19 cellular contexts compared by ENCODE assay signal in the genomic region with DNA sequence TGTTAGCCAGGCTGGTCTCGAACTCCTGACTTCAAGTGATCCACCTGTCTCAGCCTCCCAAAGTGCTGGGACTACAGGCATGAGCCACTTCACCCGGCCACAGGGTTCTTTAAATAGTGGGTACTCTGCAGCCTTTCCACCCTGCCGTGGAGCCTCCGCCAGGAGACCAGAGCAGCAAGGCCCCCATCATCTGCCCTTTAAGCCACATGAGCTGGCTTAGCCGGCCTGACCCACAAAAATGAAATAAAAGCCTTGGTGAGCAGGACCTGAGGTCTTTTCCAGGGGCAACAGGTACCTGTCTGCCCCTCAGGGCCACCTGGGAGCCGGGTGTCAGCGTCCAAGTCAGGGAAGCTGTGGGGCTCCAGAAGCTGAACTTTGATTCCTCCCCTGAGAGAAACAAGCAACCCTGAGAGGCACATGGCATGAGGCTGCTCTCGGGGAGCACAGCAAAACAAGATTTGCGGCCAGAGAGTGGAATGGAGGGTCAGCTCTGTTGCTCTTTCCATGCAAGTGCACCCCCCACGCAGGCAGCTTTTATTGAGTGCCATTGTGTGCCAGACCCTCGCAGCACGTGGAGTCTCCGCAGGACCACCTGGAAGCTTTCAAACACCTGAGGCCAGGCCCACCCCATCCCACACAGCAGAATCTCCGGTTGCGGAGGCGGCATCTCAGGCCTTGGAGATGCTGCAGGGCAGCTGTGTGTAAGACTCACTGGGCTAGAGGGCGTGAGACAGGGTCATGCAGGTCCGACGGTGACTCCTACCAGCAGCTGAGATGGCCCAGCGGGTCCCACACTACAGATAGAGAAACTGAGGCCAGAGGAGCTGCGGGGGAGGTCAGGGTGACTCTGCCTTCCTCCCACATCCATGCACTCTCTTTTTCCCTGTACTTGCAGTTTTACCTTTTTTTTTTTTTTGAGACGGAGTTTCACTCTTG. TPM values are rescaled to one million over a fixed set of nuclear protein-coding genes. Genes with fewer than 3 reads are reported as not detected.
DNase-seq lines count a peak whose midpoint lies in the region; ATAC-seq, FAIRE-seq and TF ChIP-seq lines count a peak whose summit lies in the region.
"Had no signal": no experiment of that assay in that cellular context is flagged by ENCODE, and none has a peak within 500 bp of the region (broad histone marks: within the 10 kb centered on the region; RNA-seq: fewer than 3 reads in every experiment).

No MANE protein-coding gene starts in this region.

- peak in 2 of 3 donors; percentile 35 to 38 for DNase-seq in right cardiac atrium
- no peak for DNase-seq in left ventricle myocardium superior
- DNase-seq in K562 (ENCODE audit: extremely low read depth in 1 of 4, low spot score in 3 of 4), result no peak
- peak; percentile 36 for DNase-seq in ecto neural progenitor cell (ENCODE audit: low spot score)
- peak; percentile 84 to 85 for DNase-seq in trophoblast cell
- no peak for DNase-seq in MV-4-11 (lab: John Stamatoyannopoulos, UW)
- DNase-seq: C1 segment of cervical spinal cord; Calu3; CD4-positive, alpha-beta memory T cell; COR-L47; DMS79 treated with DMSO at 0.1 percent for 48 hours; GF-D8; H9 had no signal

- intact Hi-C loops in right cardiac atrium (cut with DNase I), result no loop called here
- intact Hi-C loops in left ventricle myocardium superior (cut with micrococcal nuclease), result no loop called here
- intact Hi-C loops in K562 (cut with micrococcal nuclease), result no loop called here

- no peak for TF ChIP-seq CTCF in K562 (IDR thresholded peaks at IDR 0.05 in 2 of 3, conservative IDR thresholded peaks at IDR 0.05 in 1 of 3; ENCODE audit: insufficient read depth in 2 of 3, low read depth in 1 of 3, low read length in 3 of 3)

- no peak overlapping the region for H4K91ac ChIP-seq in trophoblast cell (ENCODE audit: low read depth, low read length)

- H3K4me2 ChIP-seq in K562 (ENCODE audit: insufficient read depth, low read length) (no peak overlapping the region), trophoblast cell (ENCODE audit: low read length) (no peak overlapping the region)
- H3K4me2 ChIP-seq: GM23338 had no signal

- H2AK5ac ChIP-seq in trophoblast cell (ENCODE audit: low read length), result no peak overlapping the region

- H3K9me3 ChIP-seq in right cardiac atrium (ENCODE audit: control insufficient read depth, low read length) (no peaks in the 10 kb centered on the region), K562 (replicated peaks; ENCODE audit: control insufficient read depth, insufficient read depth, low read depth, low read length) (no peaks in the 10 kb centered on the region), trophoblast cell (ENCODE audit: insufficient read depth, low read depth, low read length) (peaks cover 4% of the 10 kb centered on the region)

- TF ChIP-seq POLR2A in K562 (conservative IDR thresholded peaks at IDR 0.05), result no peak

- H3K79me1 ChIP-seq in trophoblast cell (ENCODE audit: low read length), result peaks cover 3% of the 10 kb centered on the region

- 89% methylated on average over 22 of the region's 22 CpGs for WGBS in right cardiac atrium
- under 1% methylated on average over 19 of the region's 22 CpGs for WGBS in K562 (ENCODE audit: insufficient coverage, low coverage, missing lambda C conversion rate)
- WGBS in trophoblast cell (ENCODE audit: extremely low coverage, insufficient coverage, insufficient read length), result no CpG with 5 or more reads among the region's 22 CpGs

- ATAC-seq in right cardiac atrium (no peak), left ventricle myocardium superior (no peak), K562 (no peak)
- ATAC-seq: GM23338, HCT116 had no signal

- CTCF ChIA-PET in K562 (lab: Yijun Ruan, JAX; ENCODE audit: low intra/inter-chr PET ratio), result no interaction called here

- no peak overlapping the region for H3K4ac ChIP-seq in trophoblast cell (ENCODE audit: low read depth, low read length)

- H2BK12ac ChIP-seq in trophoblast cell (ENCODE audit: low read length), result no peak overlapping the region

- no peak for FAIRE-seq in K562 (lab: Jason Lieb, UNC)
- FAIRE-seq: GM12891, GM18507 had no signal

- no peak overlapping the region for H3K14ac ChIP-seq in trophoblast cell (ENCODE audit: low read length)

- no peak for TF ChIP-seq EP300 in K562 (IDR thresholded peaks at IDR 0.05; ENCODE audit: low read length)

- in situ Hi-C loops in K562 (cut with MboI), result no loop called here

- no peak overlapping the region for H2AFZ ChIP-seq in K562 (ENCODE audit: low read depth, low read length)
- no peak overlapping the region for H2AFZ ChIP-seq in trophoblast cell (ENCODE audit: insufficient read depth, low read length, poor library complexity)
- H2AFZ ChIP-seq: GM23338 had no signal

- no peaks in the 10 kb centered on the region for H3K27me3 ChIP-seq in right cardiac atrium (ENCODE audit: control insufficient read depth, insufficient read depth)
- peaks cover 51 to 74% of the 10 kb centered on the region in 2 experiments for H3K27me3 ChIP-seq in K562 (ENCODE audit: control insufficient read depth in 2 of 2, insufficient read depth in 2 of 2, low read length in 2 of 2)
- H3K27me3 ChIP-seq in trophoblast cell (ENCODE audit: insufficient read depth, low read length), result peaks cover 15% of the 10 kb centered on the region

- BruUV-seq in K562 (replicated peaks; lab: Mats Ljungman, UMichigan), result no TSS peak

- H4K8ac ChIP-seq in trophoblast cell (ENCODE audit: low read depth, low read length), result no peak overlapping the region

- no peak overlapping the region for H3K27ac ChIP-seq in right cardiac atrium (ENCODE audit: low read length)
- no peak overlapping the region for H3K27ac ChIP-seq in K562 (ENCODE audit: extremely low read depth, low read depth, low read length)
- H3K27ac ChIP-seq in trophoblast cell (ENCODE audit: low read depth, low read length), result no peak overlapping the region

- H3K9ac ChIP-seq in K562 (ENCODE audit: insufficient read depth in 1 of 2, low read depth in 2 of 2, low read length in 2 of 2) (no peak overlapping the region), trophoblast cell (ENCODE audit: low read length) (no peak overlapping the region)

- no peak overlapping the region for H2BK120ac ChIP-seq in trophoblast cell (ENCODE audit: insufficient read depth, low read length, poor library complexity)

- no peak overlapping the region for H3K18ac ChIP-seq in trophoblast cell (ENCODE audit: low read length)

- peaks cover 3% of the 10 kb centered on the region for H3K4me1 ChIP-seq in right cardiac atrium (ENCODE audit: control insufficient read depth, insufficient read depth, low read length)
- H3K4me1 ChIP-seq in K562 (replicated peaks in 1 of 2; ENCODE audit: control insufficient read depth in 2 of 2, insufficient read depth in 2 of 2, low read length in 2 of 2), result peaks cover 0 to 7% of the 10 kb centered on the region in 2 experiments; a peak in 2 of 5 replicates
- peaks cover 5% of the 10 kb centered on the region in 2 experiments for H3K4me1 ChIP-seq in trophoblast cell (ENCODE audit: control insufficient read depth in 1 of 2, insufficient read depth in 2 of 2, low read length in 2 of 2)

- POLR2A ChIA-PET in K562 (lab: Yijun Ruan, JAX), result no interaction called here

- H3K79me2 ChIP-seq in K562 (ENCODE audit: control insufficient read depth, insufficient read depth, low read length) (no peaks in the 10 kb centered on the region), trophoblast cell (ENCODE audit: control insufficient read depth, insufficient read depth, low read length, poor library complexity) (no peaks in the 10 kb centered on the region)

- H4K20me1 ChIP-seq in K562 (replicated peaks; ENCODE audit: control insufficient read depth, insufficient read depth, low read length), result peaks cover 11% of the 10 kb centered on the region

- H3K4me3 ChIP-seq in right cardiac atrium (ENCODE audit: low read length), result no peak overlapping the region
- H3K4me3 ChIP-seq in K562, result no peak overlapping the region
- H3K4me3 ChIP-seq in trophoblast cell (ENCODE audit: low read depth, low read length), result no peak overlapping the region
- H3K4me3 ChIP-seq: GM23338 had no signal

- H2BK5ac ChIP-seq in trophoblast cell (ENCODE audit: low read depth, low read length, poor library complexity), result no peak overlapping the region

- no peak overlapping the region for H4K12ac ChIP-seq in trophoblast cell (ENCODE audit: low read depth, low read length)

- TF ChIP-seq RAD21 in K562 (CRISPR knock-in tag; conservative IDR thresholded peaks at IDR 0.05 in 1 of 2, IDR thresholded peaks at IDR 0.05 in 1 of 2), result no peak

- H3K36me3 ChIP-seq in K562 (ENCODE audit: control insufficient read depth, insufficient read depth, low read length), result no peaks in the 10 kb centered on the region
- H3K36me3 ChIP-seq in trophoblast cell (ENCODE audit: control insufficient read depth in 1 of 2, insufficient read depth in 2 of 2, low read length in 2 of 2), result no peaks in the 10 kb centered on the region

- H3K23ac ChIP-seq in trophoblast cell (ENCODE audit: low read length), result no peak overlapping the region

- no peaks in the 10 kb centered on the region for H3K9me1 ChIP-seq in K562 (ENCODE audit: control insufficient read depth, insufficient read depth, low read length)

RNA-seq across cellular contexts. Expression of gene WNK2, which starts 4.8 kb away (rescaled TPM):
- 100 to 1,000 TPM; 217 to 322 (median 278) TPM for total RNA-seq in right cardiac atrium
- polyA plus RNA-seq in right cardiac atrium, result 167 TPM
- 250 TPM for total RNA-seq in left ventricle myocardium superior
- 5.1 and 9.4 TPM in 2 replicates for total RNA-seq in K562 (2011; cell fraction: chromatin; rRNA removed; ENCODE audit: low replicate concordance)
- 1.5 and 1.6 TPM in 2 replicates for total RNA-seq in K562 (2011; cell fraction: nucleolus; rRNA removed)
- 4.0 and 4.5 TPM in 2 replicates for total RNA-seq in K562 (2011; cell fraction: nucleoplasm; rRNA removed)
- 0.64 and 1.9 TPM in 2 replicates for total RNA-seq in K562 (2014; rRNA removed)
- total RNA-seq in K562 (2014; rRNA removed; fragmentation: Illumina TruSeq; extraction: Trizol), result 0.36 and 0.41 TPM in 2 replicates
- total RNA-seq in K562 (2015; rRNA removed; fragmentation: Illumina TruSeq; extraction: Trizol), result 0.40 and 0.60 TPM in 2 replicates
- 3.3 TPM in 2 replicates for total RNA-seq in K562 (2021)
- 0.28 and 0.45 TPM in 2 replicates for polyA plus RNA-seq in K562 (2011; rRNA removed)
- polyA plus RNA-seq in K562 (2011; cell fraction: cytosol; rRNA removed), result 0.15 and 0.75 TPM in 2 replicates
- polyA plus RNA-seq in K562 (2011; cell fraction: nucleus; rRNA removed), result 0.73 and 2.4 TPM in 2 replicates
- 1.9 and 2.2 TPM in 2 replicates for polyA plus RNA-seq in K562 (2012)
- 0.73 and 1.7 TPM in 2 replicates for polyA plus RNA-seq in K562 (2014; fragmentation: Illumina TruSeq; extraction: Trizol)
- polyA plus RNA-seq in K562 (2014; fragmentation: Nextera tagmentation; extraction: Ambion mirVana), result not detected
- 1.4 and 1.8 TPM in 2 replicates for polyA plus RNA-seq in K562 (2014; rRNA removed)
- 0.27 and 0.77 TPM in 2 replicates for polyA minus RNA-seq in K562 (2011; rRNA and poly(A)+ RNA removed)
- 0.67 TPM in 1 of 2 replicates, not detected in the other for polyA minus RNA-seq in K562 (2011; cell fraction: cytosol; rRNA and poly(A)+ RNA removed)
- 0.89 and 1.2 TPM in 2 replicates for polyA minus RNA-seq in K562 (2011; cell fraction: nucleus; rRNA and poly(A)+ RNA removed)
- 59.1 and 59.5 TPM in 2 replicates for polyA plus RNA-seq in trophoblast cell (2013)
- total RNA-seq: A172 had no signal
- polyA plus RNA-seq: BJ; CD4-positive, alpha-beta memory T cell had no signal

RNA-seq across cellular contexts. Expression of gene NINJ1, which starts 45.1 kb away (rescaled TPM):
- total RNA-seq in right cardiac atrium (10 to 100 TPM; 42.9 to 68.4 (median 62.7) TPM), left ventricle myocardium superior (46.8 TPM), K562 (2014; rRNA removed) (8.2 and 14.7 TPM in 2 replicates), K562 (2014; rRNA removed; fragmentation: Illumina TruSeq; extraction: Trizol) (0.77 and 1.9 TPM in 2 replicates), K562 (2015; rRNA removed; fragmentation: Illumina TruSeq; extraction: Trizol) (4.8 and 4.9 TPM in 2 replicates), K562 (2021) (8.3 and 8.4 TPM in 2 replicates)
- polyA plus RNA-seq in right cardiac atrium (96.2 TPM), K562 (2011; rRNA removed) (3.2 and 5.8 TPM in 2 replicates), K562 (2014; fragmentation: Illumina TruSeq; extraction: Trizol) (7.6 and 10.8 TPM in 2 replicates), K562 (2014; fragmentation: Nextera tagmentation; extraction: Ambion mirVana) (under 1 TPM; 0.13 to 0.94 TPM), K562 (2014; rRNA removed) (8.4 and 10.7 TPM in 2 replicates)
- total RNA-seq in K562 (2011; cell fraction: chromatin; rRNA removed; ENCODE audit: low replicate concordance), result 3.9 and 9.8 TPM in 2 replicates
- total RNA-seq in K562 (2011; cell fraction: nucleolus; rRNA removed), result 5.9 and 7.5 TPM in 2 replicates
- total RNA-seq in K562 (2011; cell fraction: nucleoplasm; rRNA removed), result 6.2 and 9.3 TPM in 2 replicates
- 9.7 and 20.4 TPM in 2 replicates for polyA plus RNA-seq in K562 (2011; cell fraction: cytosol; rRNA removed)
- 4.3 and 6.6 TPM in 2 replicates for polyA plus RNA-seq in K562 (2011; cell fraction: nucleus; rRNA removed)
- 9.7 and 34.7 TPM in 2 replicates for polyA plus RNA-seq in K562 (2012)
- 1.6 and 2.2 TPM in 2 replicates for polyA minus RNA-seq in K562 (2011; rRNA and poly(A)+ RNA removed)
- polyA minus RNA-seq in K562 (2011; cell fraction: cytosol; rRNA and poly(A)+ RNA removed), result 2.9 and 7.1 TPM in 2 replicates
- polyA minus RNA-seq in K562 (2011; cell fraction: nucleus; rRNA and poly(A)+ RNA removed), result 3.5 and 6.0 TPM in 2 replicates
- 52.0 and 52.5 TPM in 2 replicates for polyA plus RNA-seq in trophoblast cell (2013)

Comparison
In these comparisons a context has a peak if more than half of its experiments do, and no peak if none do; other contexts are left out.
1. DNase-seq: peak in right cardiac atrium (2 of 3), ecto neural progenitor cell (single experiment) and trophoblast cell (2 of 2); none in left ventricle myocardium superior (single experiment), K562 (0 of 4) and MV-4-11 (single experiment).
2. RNA of gene WNK2, which starts 4.8 kb away (total RNA-seq): 217 to 322 TPM in right cardiac atrium and 250 TPM in left ventricle myocardium superior (single experiment); 0.36 to 9.4 TPM in K562; every median in the first group is over 10 times any median in the second.